ENCODE assay signal across 8 cellular contexts in genomic region chr3:30607032-30607833, GRCh38. TPM values are rescaled to one million over a fixed set of nuclear protein-coding genes. Genes with fewer than 3 reads are reported as not detected.
DNase-seq lines count a peak whose midpoint lies in the region; ATAC-seq and TF ChIP-seq lines count a peak whose summit lies in the region.

No MANE protein-coding gene starts in this region.

- H3K4me1 Mint-ChIP-seq in activated naive CD8-positive, alpha-beta T cell treated with anti-CD3 and anti-CD28 coated beads, Interleukin-2, amount 10 ng/mL, durations not matched to agents 7 days and 5 days = peaks cover 57% of the 10 kb centered on the region

- TF ChIP-seq POLR2A in gastrocnemius medialis (IDR thresholded peaks at IDR 0.05) = no peak

- ATAC-seq in GM18909 (IDR thresholded peaks at IDR 0.05; ENCODE audit: poor library complexity, unreplicated experiment) = peak; percentile 56
- ATAC-seq in HG03159 (IDR thresholded peaks at IDR 0.05; ENCODE audit: unreplicated experiment) = peak; percentile 52
- peak; percentile 37 for ATAC-seq in SK-N-SH treated with all-trans-retinoic acid at 6 μM for 48 hours
- ATAC-seq in activated naive CD8-positive, alpha-beta T cell treated with anti-CD3 and anti-CD28 coated beads, Interleukin-2, amount 10 ng/mL, durations not matched to agents 7 days and 5 days (ENCODE audit: low read depth) = peak; percentile 24
- peak; percentile 59 to 67 for ATAC-seq in right cardiac atrium
- ATAC-seq in gastrocnemius medialis = peak; percentile 32 to 39
- no peak for ATAC-seq in GM18861 (IDR thresholded peaks at IDR 0.05; ENCODE audit: unreplicated experiment)

- WGBS in right cardiac atrium = 2% methylated on average over 45 of the region's 45 CpGs

- in situ Hi-C loops in gastrocnemius medialis (cut with MboI; ENCODE audit: low sequenced_read_pairs in 4 of 4) = no loop called here

- H3K27me3 Mint-ChIP-seq in activated naive CD8-positive, alpha-beta T cell treated with anti-CD3 and anti-CD28 coated beads, Interleukin-2, amount 10 ng/mL, durations not matched to agents 7 days and 5 days = no peaks in the 10 kb centered on the region

- no peaks in the 10 kb centered on the region for H3K36me3 ChIP-seq in gastrocnemius medialis

- DNase-seq in activated naive CD8-positive, alpha-beta T cell treated with anti-CD3 and anti-CD28 coated beads, Interleukin-2, amount 10 ng/mL, durations not matched to agents 7 days and 5 days = peak; percentile 77
- DNase-seq in right cardiac atrium = peak; percentile 81 to 91 (median 89)
- peak; percentile 43 to 46 for DNase-seq in gastrocnemius medialis

- H3K4me1 ChIP-seq in right cardiac atrium (ENCODE audit: control insufficient read depth, insufficient read depth, low read length) (peaks cover 11% of the 10 kb centered on the region), gastrocnemius medialis (peaks cover 0 to 36% of the 10 kb centered on the region in 2 donors)

- H3K9me3 ChIP-seq in right cardiac atrium (ENCODE audit: control insufficient read depth, low read length) = no peaks in the 10 kb centered on the region
- H3K9me3 ChIP-seq in gastrocnemius medialis = no peaks in the 10 kb centered on the region

- H3K4me3 ChIP-seq in right cardiac atrium (ENCODE audit: low read length) (peak overlapping the region; percentile 94), gastrocnemius medialis (peak overlapping the region; percentile 69 to 92 (median 81))

- TF ChIP-seq CTCF in 22Rv1 (IDR thresholded peaks at IDR 0.05) = no peak
- TF ChIP-seq CTCF in gastrocnemius medialis (IDR thresholded peaks at IDR 0.05 in 4 of 5, conservative IDR thresholded peaks at IDR 0.05 in 1 of 5) = no peak

- H3K9me3 Mint-ChIP-seq in activated naive CD8-positive, alpha-beta T cell treated with anti-CD3 and anti-CD28 coated beads, Interleukin-2, amount 10 ng/mL, durations not matched to agents 7 days and 5 days = no peaks in the 10 kb centered on the region

- H3K27ac ChIP-seq in 22Rv1 (peak overlapping the region; percentile 61), right cardiac atrium (ENCODE audit: low read length) (peak overlapping the region; percentile 98), gastrocnemius medialis (peak overlapping the region; percentile 76 to 93 (median 86))

- intact Hi-C loops in right cardiac atrium (cut with DNase I) = loop anchor here in 2 of 4 donors (10.0 kb wide), 3 partner anchors 72 to 82 kb away; no protein-coding TSS in a partner anchor
- intact Hi-C loops in gastrocnemius medialis (cut with DNase I; ENCODE audit: low total_unique reads) = loop anchor here (5.0 to 10.0 kb wide), 2 partner anchors 90 to 162 kb away; no protein-coding TSS in a partner anchor

- POLR2A ChIA-PET in activated naive CD8-positive, alpha-beta T cell treated with anti-CD3 and anti-CD28 coated beads, Interleukin-2, amount 10 ng/mL, durations not matched to agents 7 days and 5 days (lab: Charles Lee) = interaction anchor here (0.9 to 4.1 kb wide), 22 partner anchors 11 to 259 kb away, joined by 3 to 82 read pairs (median 8); no protein-coding TSS in a partner anchor

- H3K27me3 ChIP-seq in right cardiac atrium (ENCODE audit: control insufficient read depth, insufficient read depth) (no peaks in the 10 kb centered on the region), gastrocnemius medialis (no peaks in the 10 kb centered on the region)

- H3K4me3 Mint-ChIP-seq in activated naive CD8-positive, alpha-beta T cell treated with anti-CD3 and anti-CD28 coated beads, Interleukin-2, amount 10 ng/mL, durations not matched to agents 7 days and 5 days = peak overlapping the region; percentile 93

- peak overlapping the region; percentile 98 for H3K27ac Mint-ChIP-seq in activated naive CD8-positive, alpha-beta T cell treated with anti-CD3 and anti-CD28 coated beads, Interleukin-2, amount 10 ng/mL, durations not matched to agents 7 days and 5 days

- H3K36me3 Mint-ChIP-seq in activated naive CD8-positive, alpha-beta T cell treated with anti-CD3 and anti-CD28 coated beads, Interleukin-2, amount 10 ng/mL, durations not matched to agents 7 days and 5 days = peaks cover 25% of the 10 kb centered on the region

TF ChIP-seq in SK-N-SH treated with all-trans-retinoic acid at 6 μM for 48 hours, 23 proteins besides CTCF, POLR2A, EP300 and RAD21:
- TF ChIP-seq TOX (CRISPR knock-in tag; IDR thresholded peaks at IDR 0.05; ENCODE audit: borderline replicate concordance) (no peak), PATZ1 (CRISPR knock-in tag; IDR thresholded peaks at IDR 0.05; ENCODE audit: borderline replicate concordance) (peak; percentile 62; the same call in 1 of the 2 replicates)

RNA-seq across cellular contexts. Expression of gene TGFBR2, which starts 0.8 kb away (rescaled TPM):
- 10 to 100 TPM; 86.9 to 92.2 TPM for total RNA-seq in activated naive CD8-positive, alpha-beta T cell treated with anti-CD3 and anti-CD28 coated beads, Interleukin-2, amount 10 ng/mL, durations not matched to agents 7 days and 5 days
- total RNA-seq in right cardiac atrium (100 to 1,000 TPM; 196 to 255 (median 212) TPM), gastrocnemius medialis (10 to 100 TPM; 38.3 to 53.8 (median 47.2) TPM)
- 77.7 TPM for polyA plus RNA-seq in right cardiac atrium
